ENCODE assay signal across 2 cellular contexts in genomic region chr17:5077781-5078105, GRCh38.
TF ChIP-seq lines count a peak whose summit lies in the region.

No MANE protein-coding gene starts in this region.

TF ChIP-seq in A549, 52 proteins besides CTCF, POLR2A, EP300 and RAD21:
- TF ChIP-seq TP53 (CRISPR knock-in tag; IDR thresholded peaks at IDR 0.05) (no peak), KDM5A (IDR thresholded peaks at IDR 0.05) (no peak), ZC3H11A (IDR thresholded peaks at IDR 0.05) (no peak), E2F6 (IDR thresholded peaks at IDR 0.05; ENCODE audit: borderline replicate concordance, low read depth) (no peak), JUN (IDR thresholded peaks at IDR 0.05) (no peak), GATA3 (IDR thresholded peaks at IDR 0.05; ENCODE audit: borderline replicate concordance) (no peak), HOXB13 (CRISPR knock-in tag; IDR thresholded peaks at IDR 0.05; ENCODE audit: low read depth) (no peak), ZNF302 (CRISPR knock-in tag; IDR thresholded peaks at IDR 0.05) (peak; percentile 66; the same call in 1 of the 2 replicates), REST (IDR thresholded peaks at IDR 0.05) (no peak), HOXA7 (CRISPR knock-in tag; IDR thresholded peaks at IDR 0.05) (no peak), ZSCAN20 (CRISPR knock-in tag; IDR thresholded peaks at IDR 0.05) (0 out of 2 replicates have a peak, but pooled peaks have one; percentile 27), CBX8 (IDR thresholded peaks at IDR 0.05) (no peak)

TF ChIP-seq in IMR-90, 13 proteins besides CTCF, POLR2A, EP300 and RAD21:
- TF ChIP-seq CHD1 (IDR thresholded peaks at IDR 0.05; ENCODE audit: low read depth, low read length) (no peak), MAFK (IDR thresholded peaks at IDR 0.05; ENCODE audit: low read depth, low read length) (no peak), RFX5 (IDR thresholded peaks at IDR 0.05; ENCODE audit: low read depth, low read length) (no peak), ELK1 (IDR thresholded peaks at IDR 0.05; ENCODE audit: borderline replicate concordance, low read depth, low read length) (no peak), BHLHE40 (IDR thresholded peaks at IDR 0.05; ENCODE audit: low read depth, low read length) (no peak), FOS (IDR thresholded peaks at IDR 0.05; ENCODE audit: low read depth, low read length) (no peak)
